Comparison of ENCODE assay signal across 8 cellular contexts in the genomic region with DNA sequence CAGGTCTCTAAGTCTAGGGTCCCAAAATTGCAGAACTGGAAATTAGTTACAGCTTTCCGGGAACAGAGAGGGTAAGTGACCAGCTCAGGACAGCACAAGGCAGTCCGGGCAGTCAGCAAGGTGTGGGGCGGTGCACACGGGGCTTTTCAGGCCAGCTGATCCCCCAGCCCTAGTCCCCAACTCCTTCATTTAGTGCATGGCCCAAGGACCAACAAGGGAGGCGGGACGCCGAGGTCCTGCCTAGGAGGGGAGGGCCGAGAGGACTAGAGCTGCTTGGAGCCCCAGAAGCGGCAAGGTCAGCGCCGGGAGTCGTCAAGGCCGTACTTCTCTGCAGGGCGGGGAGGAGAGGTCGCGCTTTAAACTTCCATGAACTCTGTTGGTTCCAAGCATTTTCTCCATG. TPM values are rescaled to one million over a fixed set of nuclear protein-coding genes. Genes with fewer than 3 reads are reported as not detected.
DNase-seq lines count a peak whose midpoint lies in the region; ATAC-seq, FAIRE-seq and TF ChIP-seq lines count a peak whose summit lies in the region.

No MANE protein-coding gene starts in this region.

- intact Hi-C loops in heart left ventricle (cut with DNase I): loop anchor here in 7 of 10 donors (2.0 to 5.0 kb wide), 4 partner anchors 43 to 65 kb away; no protein-coding TSS in a partner anchor
- intact Hi-C loops in psoas muscle (cut with DNase I): loop anchor here in 1 of 2 donors (10.0 kb wide), 1 partner anchor 55 kb away; no protein-coding TSS in a partner anchor

- H3K36me3 ChIP-seq in HAP-1 (replicated peaks) (no peaks in the 10 kb centered on the region), WERI-Rb-1 (no peaks in the 10 kb centered on the region), heart left ventricle (no peaks in the 10 kb centered on the region), psoas muscle (ENCODE audit: insufficient read depth in 1 of 2, low read depth in 1 of 2) (no peaks in the 10 kb centered on the region)

- TF ChIP-seq CTCF in WERI-Rb-1 (IDR thresholded peaks at IDR 0.05; ENCODE audit: low read depth, low read length) (no peak), heart left ventricle (IDR thresholded peaks at IDR 0.05) (no peak), psoas muscle (IDR thresholded peaks at IDR 0.05) (no peak)

- TF ChIP-seq POLR2A in heart left ventricle (IDR thresholded peaks at IDR 0.05): no peak
- no peak for TF ChIP-seq POLR2A in H54 (IDR thresholded peaks at IDR 0.05; ENCODE audit: low read depth, low read length)

- H3K4me1 ChIP-seq in HAP-1 (peaks cover 23% of the 10 kb centered on the region), heart left ventricle (peaks cover 0 to 34% (median 21%) of the 10 kb centered on the region in 12 donors), psoas muscle (peaks cover 28% of the 10 kb centered on the region)

- H3K4me3 ChIP-seq in HAP-1 (peak overlapping the region; percentile 76), WERI-Rb-1 (ENCODE audit: low read depth, low read length) (peak overlapping the region; percentile 77), heart left ventricle (peak overlapping the region in 10 of 12 donors; percentile 64 to 95 (median 80)), psoas muscle (peak overlapping the region; percentile 93)

- peak; percentile 24 to 65 for DNase-seq in HAP-1 (ENCODE audit: low spot score in 2 of 2)
- DNase-seq in WERI-Rb-1: peak; percentile 46
- peak in 3 of 5 donors; percentile 43 to 79 (median 45) for DNase-seq in heart left ventricle
- peak; percentile 34 to 56 for DNase-seq in psoas muscle
- DNase-seq in GF-D8 (lab: John Stamatoyannopoulos, UW): no peak
- no peak for DNase-seq in H4 (ENCODE audit: low spot score)
- DNase-seq in H54 (ENCODE audit: insufficient read length, low spot score): no peak

- ATAC-seq in heart left ventricle: no peak
- ATAC-seq in psoas muscle: no peak
- ATAC-seq in GM21515 (IDR thresholded peaks at IDR 0.05; ENCODE audit: unreplicated experiment): no peak

- in situ Hi-C loops in HAP-1 (cut with MboI; ENCODE audit: low sequenced_read_pairs): no loop called here

- H3K27me3 ChIP-seq in HAP-1 (ENCODE audit: low read depth) (no peaks in the 10 kb centered on the region), WERI-Rb-1 (ENCODE audit: insufficient read depth, low read depth, severe bottlenecking) (no peaks in the 10 kb centered on the region), heart left ventricle (no peaks in the 10 kb centered on the region), psoas muscle (ENCODE audit: insufficient read depth in 3 of 3, low read length in 2 of 3) (no peaks in the 10 kb centered on the region)

- no peaks in the 10 kb centered on the region for H3K9me3 ChIP-seq in HAP-1
- H3K9me3 ChIP-seq in WERI-Rb-1 (ENCODE audit: severe bottlenecking): no peaks in the 10 kb centered on the region
- no peaks in the 10 kb centered on the region for H3K9me3 ChIP-seq in heart left ventricle
- H3K9me3 ChIP-seq in psoas muscle: no peaks in the 10 kb centered on the region

- WGBS in heart left ventricle, 4 donors: 23 to 42% (median 31%) methylated on average over 16 of the region's 16 CpGs
- WGBS in psoas muscle, 3 donors: 31 to 40% (median 34%) methylated on average over 16 of the region's 16 CpGs

- no peak for FAIRE-seq in H54 (lab: Jason Lieb, UNC)

- peak overlapping the region; percentile 88; the same call in 1 of the 2 replicates for H3K27ac ChIP-seq in WERI-Rb-1
- H3K27ac ChIP-seq in heart left ventricle: peak overlapping the region in 10 of 12 donors; percentile 93 to 98 (median 96)
- peak overlapping the region; percentile 97 for H3K27ac ChIP-seq in psoas muscle

RNA-seq across cellular contexts. Expression of a gene that starts 2.0 kb away (rescaled TPM):
- total RNA-seq in heart left ventricle (10 to 100 TPM in 8 of 9 donors, 1 to 10 TPM in 1; 9.4 to 21.5 (median 17.8) TPM), psoas muscle (10 to 100 TPM in 3 of 4 donors, 1 to 10 TPM in 1; 8.5 to 12.1 (median 11.2) TPM)
- polyA plus RNA-seq in heart left ventricle (10 to 100 TPM; 11.9 to 13.6 TPM), psoas muscle (10 to 100 TPM in 2 of 3 donors, 1 to 10 TPM in 1; 6.5 to 10.5 (median 10.1) TPM)
- total RNA-seq in H4 (2014; rRNA removed; shearing (Covaris generic)): 16.4 and 21.5 TPM in 2 replicates

Comparison
In these comparisons a context has a peak if more than half of its experiments do, and no peak if none do; other contexts are left out.
1. DNase-seq: peak in HAP-1 (2 of 2), WERI-Rb-1 (single experiment), heart left ventricle (3 of 5) and psoas muscle (2 of 2); none in GF-D8 (single experiment), H4 (single experiment) and H54 (single experiment).
2. Peak in every context shown above with its lines, with median percentiles within 50 percentile points of each other: H3K4me3 ChIP-seq and H3K27ac ChIP-seq.